ENCODE assay signal across 22 cellular contexts in the genomic region with DNA sequence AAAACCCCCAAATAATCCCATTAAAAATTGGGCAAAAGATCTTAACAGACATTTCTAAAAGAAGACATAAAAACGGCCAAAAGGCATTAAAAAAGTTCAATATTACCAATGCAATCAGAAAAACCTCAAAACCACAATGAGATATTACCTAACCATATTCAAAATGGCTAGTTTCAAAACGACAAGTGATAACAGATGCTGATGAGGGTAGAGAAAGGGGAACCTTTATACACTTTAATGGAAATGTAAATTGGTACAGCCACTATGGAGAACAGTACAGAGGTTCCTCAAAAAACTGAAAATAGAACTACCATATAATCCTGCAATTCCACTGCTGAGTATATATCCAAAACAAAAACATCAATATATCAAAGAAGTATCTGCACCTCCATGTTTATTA. TPM values are rescaled to one million over a fixed set of nuclear protein-coding genes. Genes with fewer than 3 reads are reported as not detected.
"Had no signal": no experiment of that assay in that cellular context is flagged by ENCODE, and none has a peak within 500 bp of the region (broad histone marks: within the 10 kb centered on the region; RNA-seq: fewer than 3 reads in every experiment).

No MANE protein-coding gene starts in this region.

- DNase-seq: activated CD4-positive, alpha-beta memory T cell treated with anti-CD3 and anti-CD28 coated beads, Interleukin-2, amount 10 ng/mL, durations not matched to agents 7 days and 5 days; activated CD4-positive, alpha-beta T cell treated with anti-CD3 and anti-CD28 coated beads for 4 hours; activated naive CD4-positive, alpha-beta T cell treated with anti-CD3 and anti-CD28 coated beads for 36 hours; activated naive CD8-positive, alpha-beta T cell treated with anti-CD3 and anti-CD28 coated beads, Interleukin-2, amount 50 U/mL, for 24 hours; activated T-cell treated with anti-CD3 and anti-CD28 coated beads, Interleukin-2, amount 50 U/mL, for 1 hour; anterior cingulate cortex; central memory CD4-positive, alpha-beta T cell; foreskin melanocyte; kidney; left lung; mammary epithelial cell; midbrain; posterior cingulate gyrus; sigmoid colon; stimulated activated CD4-positive, alpha-beta T cell treated with anti-CD3 and anti-CD28 coated beads, Interleukin-4, amount 100 ng/mL, for 24 hours; testis had no signal

- H3K27me3 ChIP-seq: sigmoid colon, testis had no signal

- H3K4me3 Mint-ChIP-seq: activated CD4-positive, alpha-beta memory T cell treated with anti-CD3 and anti-CD28 coated beads, Interleukin-2, amount 10 ng/mL, durations not matched to agents 7 days and 5 days; activated naive CD4-positive, alpha-beta T cell treated with anti-CD3 and anti-CD28 coated beads for 36 hours; activated naive CD8-positive, alpha-beta T cell treated with anti-CD3 and anti-CD28 coated beads, Interleukin-2, amount 50 U/mL, for 24 hours; brain; nephron; stimulated activated effector memory CD8-positive, alpha-beta T cell treated with anti-CD3 and anti-CD28 coated beads, Interleukin-12 subunit alpha, Interleukin-12 subunit beta, amount 100 ng/mL, for 72 hours; type B pancreatic cell; WTC11 had no signal

- H3K4me1 ChIP-seq: left lung, testis had no signal

- H3K36me3 Mint-ChIP-seq: stimulated activated effector memory CD8-positive, alpha-beta T cell treated with anti-CD3 and anti-CD28 coated beads, Interleukin-12 subunit alpha, Interleukin-12 subunit beta, amount 100 ng/mL, for 72 hours had no signal

- H3K9me3 Mint-ChIP-seq: activated CD4-positive, alpha-beta memory T cell treated with anti-CD3 and anti-CD28 coated beads, Interleukin-2, amount 10 ng/mL, durations not matched to agents 7 days and 5 days; activated naive CD4-positive, alpha-beta T cell treated with anti-CD3 and anti-CD28 coated beads for 36 hours; activated T-helper 2 cell treated with anti-CD3 and anti-CD28 coated beads, Interferon-gamma antibody, Interleukin-2, Interleukin-4, amounts not matched to agents 10 μg/mL and 5 μg/mL and 100 μg/mL, durations not matched to agents 14 hours and 24 hours and 36 hours; WTC11 had no signal

- H3K4me1 Mint-ChIP-seq: activated CD4-positive, alpha-beta memory T cell treated with anti-CD3 and anti-CD28 coated beads, Interleukin-2, amount 10 ng/mL, durations not matched to agents 7 days and 5 days; activated naive CD8-positive, alpha-beta T cell treated with anti-CD3 and anti-CD28 coated beads, Interleukin-2, amount 50 U/mL, for 24 hours; stimulated activated effector memory CD8-positive, alpha-beta T cell treated with anti-CD3 and anti-CD28 coated beads, Interleukin-12 subunit alpha, Interleukin-12 subunit beta, amount 100 ng/mL, for 72 hours had no signal

- H3K27ac Mint-ChIP-seq: activated CD4-positive, alpha-beta memory T cell treated with anti-CD3 and anti-CD28 coated beads, Interleukin-2, amount 10 ng/mL, durations not matched to agents 7 days and 5 days; activated naive CD4-positive, alpha-beta T cell treated with anti-CD3 and anti-CD28 coated beads for 36 hours; activated naive CD8-positive, alpha-beta T cell treated with anti-CD3 and anti-CD28 coated beads, Interleukin-2, amount 50 U/mL, for 24 hours; activated T-helper 2 cell treated with anti-CD3 and anti-CD28 coated beads, Interferon-gamma antibody, Interleukin-2, Interleukin-4, amounts not matched to agents 10 μg/mL and 5 μg/mL and 100 μg/mL, durations not matched to agents 14 hours and 24 hours and 36 hours; brain; nephron; stimulated activated effector memory CD8-positive, alpha-beta T cell treated with anti-CD3 and anti-CD28 coated beads, Interleukin-12 subunit alpha, Interleukin-12 subunit beta, amount 100 ng/mL, for 72 hours; type B pancreatic cell; WTC11 had no signal

- ATAC-seq: activated naive CD8-positive, alpha-beta T cell treated with anti-CD3 and anti-CD28 coated beads, Interleukin-2, amount 50 U/mL, for 24 hours; left lung; stimulated activated effector memory CD8-positive, alpha-beta T cell treated with anti-CD3 and anti-CD28 coated beads, Interleukin-12 subunit alpha, Interleukin-12 subunit beta, amount 100 ng/mL, for 72 hours; WTC11 had no signal

- H3K27ac ChIP-seq: left lung, sigmoid colon, testis had no signal

- H3K27me3 Mint-ChIP-seq: brain, type B pancreatic cell had no signal

- H3K9me3 ChIP-seq: left lung, sigmoid colon, testis had no signal

- H3K4me3 ChIP-seq: left lung, sigmoid colon, testis had no signal

RNA-seq across cellular contexts. Expression of gene AADAT, which starts 6.2 kb away (rescaled TPM):
- total RNA-seq: activated CD4-positive, alpha-beta memory T cell treated with anti-CD3 and anti-CD28 coated beads, Interleukin-2, amount 10 ng/mL, durations not matched to agents 7 days and 5 days; activated naive CD4-positive, alpha-beta T cell treated with anti-CD3 and anti-CD28 coated beads for 36 hours; activated T-helper 2 cell treated with anti-CD3 and anti-CD28 coated beads, Interferon-gamma antibody, Interleukin-2, Interleukin-4, amounts not matched to agents 10 μg/mL and 5 μg/mL and 100 μg/mL, durations not matched to agents 14 hours and 24 hours and 36 hours had no signal
